In the genomic region with DNA sequence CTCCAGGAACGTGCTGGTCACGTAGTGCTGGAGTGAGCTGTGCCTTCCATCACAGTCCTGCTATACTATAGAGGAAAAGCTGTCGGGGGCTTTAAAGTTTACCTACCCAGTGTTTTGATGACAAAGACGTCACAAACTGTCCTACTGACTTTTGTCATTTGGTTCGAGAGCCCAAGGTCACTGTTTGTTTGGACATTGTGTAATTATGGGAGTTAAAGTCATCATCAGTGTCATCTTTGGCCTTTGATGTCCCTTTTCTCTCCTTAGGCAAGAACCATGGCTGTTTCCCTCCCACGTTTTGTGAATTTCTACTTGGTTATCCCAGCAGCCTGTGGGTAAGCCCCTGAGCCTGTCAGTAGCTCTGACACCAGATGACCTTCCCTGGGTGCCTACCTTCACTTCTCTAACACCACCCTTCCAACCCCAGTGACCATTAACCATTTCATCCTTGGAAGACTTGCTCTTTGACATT, we compare ENCODE assay signal across 1 cellular context.
A peak's percentile ranks its signal among the peaks of the same experiment; 100 is the strongest.
TF ChIP-seq lines count a peak whose summit lies in the region.

No MANE protein-coding gene starts in this region.

TF ChIP-seq in HepG2, 621 proteins besides CTCF, POLR2A, EP300 and RAD21 (continued from another document and continues in another):
- TF ChIP-seq, protein P1, sequence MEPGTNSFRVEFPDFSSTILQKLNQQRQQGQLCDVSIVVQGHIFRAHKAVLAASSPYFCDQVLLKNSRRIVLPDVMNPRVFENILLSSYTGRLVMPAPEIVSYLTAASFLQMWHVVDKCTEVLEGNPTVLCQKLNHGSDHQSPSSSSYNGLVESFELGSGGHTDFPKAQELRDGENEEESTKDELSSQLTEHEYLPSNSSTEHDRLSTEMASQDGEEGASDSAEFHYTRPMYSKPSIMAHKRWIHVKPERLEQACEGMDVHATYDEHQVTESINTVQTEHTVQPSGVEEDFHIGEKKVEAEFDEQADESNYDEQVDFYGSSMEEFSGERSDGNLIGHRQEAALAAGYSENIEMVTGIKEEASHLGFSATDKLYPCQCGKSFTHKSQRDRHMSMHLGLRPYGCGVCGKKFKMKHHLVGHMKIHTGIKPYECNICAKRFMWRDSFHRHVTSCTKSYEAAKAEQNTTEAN (CRISPR knock-in tag; conservative IDR thresholded peaks at IDR 0.05): peak; percentile 73; the same call in 1 of the 2 replicates
- TF ChIP-seq EHMT2 (IDR thresholded peaks at IDR 0.05; ENCODE audit: borderline replicate concordance, low read depth, low read length) (peak; percentile 78; the same call in 1 of the 2 replicates), NONO (IDR thresholded peaks at IDR 0.05) (no peak), NONO (CRISPR knock-in tag; conservative IDR thresholded peaks at IDR 0.05) (peak; percentile 84; the same call in 1 of the 2 replicates), ZNF451 (CRISPR knock-in tag; IDR thresholded peaks at IDR 0.05) (0 out of 2 replicates have a peak, but pooled peaks have one; percentile 38), NR2C2 (CRISPR knock-in tag; IDR thresholded peaks at IDR 0.05; ENCODE audit: borderline replicate concordance) (peak; percentile 90), ZC3H4 (CRISPR knock-in tag; IDR thresholded peaks at IDR 0.05; ENCODE audit: borderline replicate concordance) (no peak), ZNF589 (CRISPR knock-in tag; conservative IDR thresholded peaks at IDR 0.05) (no peak), HNRNPH1 (optimal IDR thresholded peaks at IDR 0.05; ENCODE audit: low read depth, low read length) (no peak), ZNF768 (CRISPR knock-in tag; IDR thresholded peaks at IDR 0.05) (no peak), ZNF772 (CRISPR knock-in tag; IDR thresholded peaks at IDR 0.05) (0 out of 2 replicates have a peak, but pooled peaks have one; percentile 42), NR2F2 (IDR thresholded peaks at IDR 0.05; ENCODE audit: borderline replicate concordance, low read depth) (peak; percentile 96), ZNF501 (CRISPR knock-in tag; IDR thresholded peaks at IDR 0.05) (peak; percentile 63), ZNF879 (CRISPR knock-in tag; IDR thresholded peaks at IDR 0.05) (no peak), ZNF619 (CRISPR knock-in tag; IDR thresholded peaks at IDR 0.05) (no peak), CEBPB (IDR thresholded peaks at IDR 0.05; ENCODE audit: borderline replicate concordance, low read depth, low read length) (peak; percentile 97), HOXA7 (CRISPR knock-in tag; IDR thresholded peaks at IDR 0.05) (no peak), ZKSCAN5 (CRISPR knock-in tag; IDR thresholded peaks at IDR 0.05) (0 out of 2 replicates have a peak, but pooled peaks have one; percentile 45), NFRKB (IDR thresholded peaks at IDR 0.05) (no peak), ZFP62 (CRISPR knock-in tag; IDR thresholded peaks at IDR 0.05) (0 out of 2 replicates have a peak, but pooled peaks have one; percentile 63), HMG20B (CRISPR knock-in tag; conservative IDR thresholded peaks at IDR 0.05) (peak; percentile 77; the same call in 1 of the 2 replicates), HHEX (CRISPR knock-in tag; IDR thresholded peaks at IDR 0.05) (peak; percentile 82), ZNF446 (CRISPR knock-in tag; IDR thresholded peaks at IDR 0.05) (no peak), SAP130 (CRISPR knock-in tag; IDR thresholded peaks at IDR 0.05; ENCODE audit: low read depth) (peak; percentile 95), SOX13 (IDR thresholded peaks at IDR 0.05) (peak; percentile 89), SOX13 (CRISPR knock-in tag; conservative IDR thresholded peaks at IDR 0.05 in 1 of 2, IDR thresholded peaks at IDR 0.05 in 1 of 2) (peak in 1 of 2 experiments; percentile 98; a peak in 2 of 4 replicates), FOSL2 (CRISPR knock-in tag; IDR thresholded peaks at IDR 0.05) (peak; percentile 94), FIP1L1 (IDR thresholded peaks at IDR 0.05; ENCODE audit: borderline replicate concordance, insufficient read depth, low read depth, low read length) (no peak), ATAD3A (CRISPR knock-in tag; IDR thresholded peaks at IDR 0.05) (no peak), KDM3A (CRISPR knock-in tag; IDR thresholded peaks at IDR 0.05; ENCODE audit: low read depth) (peak; percentile 81; the same call in 1 of the 2 replicates), ZNF761 (CRISPR knock-in tag; conservative IDR thresholded peaks at IDR 0.05) (peak; percentile 77; the same call in 1 of the 2 replicates), MXD4 (CRISPR knock-in tag; IDR thresholded peaks at IDR 0.05) (peak; percentile 71; the same call in 1 of the 2 replicates), NR1H2 (CRISPR knock-in tag; IDR thresholded peaks at IDR 0.05; ENCODE audit: borderline replicate concordance, low read depth) (no peak), MTF2 (CRISPR knock-in tag; IDR thresholded peaks at IDR 0.05; ENCODE audit: borderline replicate concordance) (no peak), SMYD3 (CRISPR knock-in tag; IDR thresholded peaks at IDR 0.05) (no peak), SATB2 (CRISPR knock-in tag; IDR thresholded peaks at IDR 0.05) (no peak), ZNF367 (CRISPR knock-in tag; IDR thresholded peaks at IDR 0.05; ENCODE audit: borderline replicate concordance) (no peak), SIX4 (CRISPR knock-in tag; IDR thresholded peaks at IDR 0.05) (peak; percentile 81)
- TF ChIP-seq, protein P2, sequence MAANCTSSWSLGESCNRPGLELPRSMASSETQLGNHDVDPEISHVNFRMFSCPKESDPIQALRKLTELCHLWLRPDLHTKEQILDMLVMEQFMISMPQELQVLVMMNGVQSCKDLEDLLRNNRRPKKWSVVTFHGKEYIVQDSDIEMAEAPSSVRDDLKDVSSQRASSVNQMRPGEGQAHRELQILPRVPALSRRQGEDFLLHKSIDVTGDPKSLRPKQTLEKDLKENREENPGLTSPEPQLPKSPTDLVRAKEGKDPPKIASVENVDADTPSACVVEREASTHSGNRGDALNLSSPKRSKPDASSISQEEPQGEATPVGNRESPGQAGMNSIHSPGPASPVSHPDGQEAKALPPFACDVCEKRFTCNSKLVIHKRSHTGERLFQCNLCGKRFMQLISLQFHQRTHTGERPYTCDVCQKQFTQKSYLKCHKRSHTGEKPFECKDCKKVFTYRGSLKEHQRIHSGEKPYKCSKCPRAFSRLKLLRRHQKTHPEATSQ (CRISPR knock-in tag; IDR thresholded peaks at IDR 0.05; ENCODE audit: borderline replicate concordance): no peak
- TF ChIP-seq, protein P3, sequence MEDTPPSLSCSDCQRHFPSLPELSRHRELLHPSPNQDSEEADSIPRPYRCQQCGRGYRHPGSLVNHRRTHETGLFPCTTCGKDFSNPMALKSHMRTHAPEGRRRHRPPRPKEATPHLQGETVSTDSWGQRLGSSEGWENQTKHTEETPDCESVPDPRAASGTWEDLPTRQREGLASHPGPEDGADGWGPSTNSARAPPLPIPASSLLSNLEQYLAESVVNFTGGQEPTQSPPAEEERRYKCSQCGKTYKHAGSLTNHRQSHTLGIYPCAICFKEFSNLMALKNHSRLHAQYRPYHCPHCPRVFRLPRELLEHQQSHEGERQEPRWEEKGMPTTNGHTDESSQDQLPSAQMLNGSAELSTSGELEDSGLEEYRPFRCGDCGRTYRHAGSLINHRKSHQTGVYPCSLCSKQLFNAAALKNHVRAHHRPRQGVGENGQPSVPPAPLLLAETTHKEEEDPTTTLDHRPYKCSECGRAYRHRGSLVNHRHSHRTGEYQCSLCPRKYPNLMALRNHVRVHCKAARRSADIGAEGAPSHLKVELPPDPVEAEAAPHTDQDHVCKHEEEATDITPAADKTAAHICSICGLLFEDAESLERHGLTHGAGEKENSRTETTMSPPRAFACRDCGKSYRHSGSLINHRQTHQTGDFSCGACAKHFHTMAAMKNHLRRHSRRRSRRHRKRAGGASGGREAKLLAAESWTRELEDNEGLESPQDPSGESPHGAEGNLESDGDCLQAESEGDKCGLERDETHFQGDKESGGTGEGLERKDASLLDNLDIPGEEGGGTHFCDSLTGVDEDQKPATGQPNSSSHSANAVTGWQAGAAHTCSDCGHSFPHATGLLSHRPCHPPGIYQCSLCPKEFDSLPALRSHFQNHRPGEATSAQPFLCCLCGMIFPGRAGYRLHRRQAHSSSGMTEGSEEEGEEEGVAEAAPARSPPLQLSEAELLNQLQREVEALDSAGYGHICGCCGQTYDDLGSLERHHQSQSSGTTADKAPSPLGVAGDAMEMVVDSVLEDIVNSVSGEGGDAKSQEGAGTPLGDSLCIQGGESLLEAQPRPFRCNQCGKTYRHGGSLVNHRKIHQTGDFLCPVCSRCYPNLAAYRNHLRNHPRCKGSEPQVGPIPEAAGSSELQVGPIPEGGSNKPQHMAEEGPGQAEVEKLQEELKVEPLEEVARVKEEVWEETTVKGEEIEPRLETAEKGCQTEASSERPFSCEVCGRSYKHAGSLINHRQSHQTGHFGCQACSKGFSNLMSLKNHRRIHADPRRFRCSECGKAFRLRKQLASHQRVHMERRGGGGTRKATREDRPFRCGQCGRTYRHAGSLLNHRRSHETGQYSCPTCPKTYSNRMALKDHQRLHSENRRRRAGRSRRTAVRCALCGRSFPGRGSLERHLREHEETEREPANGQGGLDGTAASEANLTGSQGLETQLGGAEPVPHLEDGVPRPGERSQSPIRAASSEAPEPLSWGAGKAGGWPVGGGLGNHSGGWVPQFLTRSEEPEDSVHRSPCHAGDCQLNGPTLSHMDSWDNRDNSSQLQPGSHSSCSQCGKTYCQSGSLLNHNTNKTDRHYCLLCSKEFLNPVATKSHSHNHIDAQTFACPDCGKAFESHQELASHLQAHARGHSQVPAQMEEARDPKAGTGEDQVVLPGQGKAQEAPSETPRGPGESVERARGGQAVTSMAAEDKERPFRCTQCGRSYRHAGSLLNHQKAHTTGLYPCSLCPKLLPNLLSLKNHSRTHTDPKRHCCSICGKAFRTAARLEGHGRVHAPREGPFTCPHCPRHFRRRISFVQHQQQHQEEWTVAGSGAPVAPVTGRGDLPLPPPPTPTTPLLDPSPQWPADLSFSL (CRISPR knock-in tag; IDR thresholded peaks at IDR 0.05): no peak
- TF ChIP-seq, protein P4, sequence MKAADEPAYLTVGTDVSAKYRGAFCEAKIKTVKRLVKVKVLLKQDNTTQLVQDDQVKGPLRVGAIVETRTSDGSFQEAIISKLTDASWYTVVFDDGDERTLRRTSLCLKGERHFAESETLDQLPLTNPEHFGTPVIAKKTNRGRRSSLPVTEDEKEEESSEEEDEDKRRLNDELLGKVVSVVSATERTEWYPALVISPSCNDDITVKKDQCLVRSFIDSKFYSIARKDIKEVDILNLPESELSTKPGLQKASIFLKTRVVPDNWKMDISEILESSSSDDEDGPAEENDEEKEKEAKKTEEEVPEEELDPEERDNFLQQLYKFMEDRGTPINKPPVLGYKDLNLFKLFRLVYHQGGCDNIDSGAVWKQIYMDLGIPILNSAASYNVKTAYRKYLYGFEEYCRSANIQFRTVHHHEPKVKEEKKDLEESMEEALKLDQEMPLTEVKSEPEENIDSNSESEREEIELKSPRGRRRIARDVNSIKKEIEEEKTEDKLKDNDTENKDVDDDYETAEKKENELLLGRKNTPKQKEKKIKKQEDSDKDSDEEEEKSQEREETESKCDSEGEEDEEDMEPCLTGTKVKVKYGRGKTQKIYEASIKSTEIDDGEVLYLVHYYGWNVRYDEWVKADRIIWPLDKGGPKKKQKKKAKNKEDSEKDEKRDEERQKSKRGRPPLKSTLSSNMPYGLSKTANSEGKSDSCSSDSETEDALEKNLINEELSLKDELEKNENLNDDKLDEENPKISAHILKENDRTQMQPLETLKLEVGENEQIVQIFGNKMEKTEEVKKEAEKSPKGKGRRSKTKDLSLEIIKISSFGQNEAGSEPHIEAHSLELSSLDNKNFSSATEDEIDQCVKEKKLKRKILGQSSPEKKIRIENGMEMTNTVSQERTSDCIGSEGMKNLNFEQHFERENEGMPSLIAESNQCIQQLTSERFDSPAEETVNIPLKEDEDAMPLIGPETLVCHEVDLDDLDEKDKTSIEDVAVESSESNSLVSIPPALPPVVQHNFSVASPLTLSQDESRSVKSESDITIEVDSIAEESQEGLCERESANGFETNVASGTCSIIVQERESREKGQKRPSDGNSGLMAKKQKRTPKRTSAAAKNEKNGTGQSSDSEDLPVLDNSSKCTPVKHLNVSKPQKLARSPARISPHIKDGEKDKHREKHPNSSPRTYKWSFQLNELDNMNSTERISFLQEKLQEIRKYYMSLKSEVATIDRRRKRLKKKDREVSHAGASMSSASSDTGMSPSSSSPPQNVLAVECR (CRISPR knock-in tag; IDR thresholded peaks at IDR 0.05; ENCODE audit: borderline replicate concordance): peak; percentile 73; the same call in 1 of the 2 replicates
- TF ChIP-seq, protein P5, sequence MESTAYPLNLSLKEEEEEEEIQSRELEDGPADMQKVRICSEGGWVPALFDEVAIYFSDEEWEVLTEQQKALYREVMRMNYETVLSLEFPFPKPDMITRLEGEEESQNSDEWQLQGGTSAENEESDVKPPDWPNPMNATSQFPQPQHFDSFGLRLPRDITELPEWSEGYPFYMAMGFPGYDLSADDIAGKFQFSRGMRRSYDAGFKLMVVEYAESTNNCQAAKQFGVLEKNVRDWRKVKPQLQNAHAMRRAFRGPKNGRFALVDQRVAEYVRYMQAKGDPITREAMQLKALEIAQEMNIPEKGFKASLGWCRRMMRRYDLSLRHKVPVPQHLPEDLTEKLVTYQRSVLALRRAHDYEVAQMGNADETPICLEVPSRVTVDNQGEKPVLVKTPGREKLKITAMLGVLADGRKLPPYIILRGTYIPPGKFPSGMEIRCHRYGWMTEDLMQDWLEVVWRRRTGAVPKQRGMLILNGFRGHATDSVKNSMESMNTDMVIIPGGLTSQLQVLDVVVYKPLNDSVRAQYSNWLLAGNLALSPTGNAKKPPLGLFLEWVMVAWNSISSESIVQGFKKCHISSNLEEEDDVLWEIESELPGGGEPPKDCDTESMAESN (CRISPR knock-in tag; conservative IDR thresholded peaks at IDR 0.05): peak; percentile 94
- TF ChIP-seq, protein P6, sequence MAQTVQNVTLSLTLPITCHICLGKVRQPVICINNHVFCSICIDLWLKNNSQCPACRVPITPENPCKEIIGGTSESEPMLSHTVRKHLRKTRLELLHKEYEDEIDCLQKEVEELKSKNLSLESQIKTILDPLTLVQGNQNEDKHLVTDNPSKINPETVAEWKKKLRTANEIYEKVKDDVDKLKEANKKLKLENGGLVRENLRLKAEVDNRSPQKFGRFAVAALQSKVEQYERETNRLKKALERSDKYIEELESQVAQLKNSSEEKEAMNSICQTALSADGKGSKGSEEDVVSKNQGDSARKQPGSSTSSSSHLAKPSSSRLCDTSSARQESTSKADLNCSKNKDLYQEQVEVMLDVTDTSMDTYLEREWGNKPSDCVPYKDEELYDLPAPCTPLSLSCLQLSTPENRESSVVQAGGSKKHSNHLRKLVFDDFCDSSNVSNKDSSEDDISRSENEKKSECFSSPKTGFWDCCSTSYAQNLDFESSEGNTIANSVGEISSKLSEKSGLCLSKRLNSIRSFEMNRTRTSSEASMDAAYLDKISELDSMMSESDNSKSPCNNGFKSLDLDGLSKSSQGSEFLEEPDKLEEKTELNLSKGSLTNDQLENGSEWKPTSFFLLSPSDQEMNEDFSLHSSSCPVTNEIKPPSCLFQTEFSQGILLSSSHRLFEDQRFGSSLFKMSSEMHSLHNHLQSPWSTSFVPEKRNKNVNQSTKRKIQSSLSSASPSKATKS (CRISPR knock-in tag; IDR thresholded peaks at IDR 0.05): 0 out of 2 replicates have a peak, but pooled peaks have one; percentile 11
- TF ChIP-seq, protein P7, sequence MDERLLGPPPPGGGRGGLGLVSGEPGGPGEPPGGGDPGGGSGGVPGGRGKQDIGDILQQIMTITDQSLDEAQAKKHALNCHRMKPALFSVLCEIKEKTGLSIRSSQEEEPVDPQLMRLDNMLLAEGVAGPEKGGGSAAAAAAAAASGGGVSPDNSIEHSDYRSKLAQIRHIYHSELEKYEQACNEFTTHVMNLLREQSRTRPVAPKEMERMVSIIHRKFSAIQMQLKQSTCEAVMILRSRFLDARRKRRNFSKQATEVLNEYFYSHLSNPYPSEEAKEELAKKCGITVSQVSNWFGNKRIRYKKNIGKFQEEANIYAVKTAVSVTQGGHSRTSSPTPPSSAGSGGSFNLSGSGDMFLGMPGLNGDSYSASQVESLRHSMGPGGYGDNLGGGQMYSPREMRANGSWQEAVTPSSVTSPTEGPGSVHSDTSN (CRISPR knock-in tag; IDR thresholded peaks at IDR 0.05): 0 out of 2 replicates have a peak, but pooled peaks have one; percentile 33
